Comparison of ENCODE assay signal across 8 cellular contexts in genomic region chr3:186209810-186210752, GRCh38.
DNase-seq lines count a peak whose midpoint lies in the region; ATAC-seq and TF ChIP-seq lines count a peak whose summit lies in the region.

No MANE protein-coding gene starts in this region.

- no TSS peak for BruUV-seq in Calu3 (replicated peaks; lab: Mats Ljungman, UMichigan)

- H3K27me3 ChIP-seq in WERI-Rb-1 (ENCODE audit: insufficient read depth, low read depth, severe bottlenecking) = no peaks in the 10 kb centered on the region

- no peaks in the 10 kb centered on the region for H3K9me3 Mint-ChIP-seq in Calu3 (ENCODE audit: low read depth, unreplicated experiment)

- intact Hi-C loops in Right ventricle myocardium inferior (cut with DNase I) = no loop called here
- intact Hi-C loops in Calu3 (cut with micrococcal nuclease; ENCODE audit: unreplicated experiment) = no loop called here

- no peaks in the 10 kb centered on the region for H3K36me3 ChIP-seq in WERI-Rb-1

- peaks cover 12% of the 10 kb centered on the region for H3K27me3 Mint-ChIP-seq in Calu3 (ENCODE audit: unreplicated experiment)

- CTCF ChIA-PET in Calu3 (lab: Charles Lee) = interaction anchor here (0.6 kb wide), 1 partner anchor 207 kb away, joined by 3 read pairs; no protein-coding TSS in a partner anchor

- H3K4me3 ChIP-seq in WERI-Rb-1 (ENCODE audit: low read depth, low read length) = no peak overlapping the region

- H3K4me1 Mint-ChIP-seq in Calu3 (ENCODE audit: low read depth, unreplicated experiment) = no peaks in the 10 kb centered on the region

- TF ChIP-seq CTCF in WERI-Rb-1 (IDR thresholded peaks at IDR 0.05; ENCODE audit: low read depth, low read length) = no peak
- no peak for TF ChIP-seq CTCF in Calu3 (IDR thresholded peaks at IDR 0.05; ENCODE audit: unreplicated experiment)

- ATAC-seq in GM18907 (IDR thresholded peaks at IDR 0.05; ENCODE audit: unreplicated experiment) (peak; percentile 61), Right ventricle myocardium inferior (peak; percentile 86), HG02870 (IDR thresholded peaks at IDR 0.05; ENCODE audit: unreplicated experiment) (no peak)

- DNase-seq in MV-4-11 (lab: John Stamatoyannopoulos, UW) (peak; percentile 94), WERI-Rb-1 (peak; percentile 10), Right ventricle myocardium inferior (ENCODE audit: missing footprints) (peak; percentile 80), putamen (ENCODE audit: low spot score) (peak; percentile 97), Calu3 (no peak)
- no peak for DNase-seq in stimulated activated CD8-positive, alpha-beta memory T cell treated with anti-CD3 and anti-CD28 coated beads, Interleukin-4, amount 100 ng/mL, for 48 hours

- H3K27ac Mint-ChIP-seq in Calu3 (ENCODE audit: unreplicated experiment) = no peak overlapping the region

- no peak overlapping the region for H3K27ac ChIP-seq in WERI-Rb-1

- H3K9me3 ChIP-seq in WERI-Rb-1 (ENCODE audit: severe bottlenecking) = no peaks in the 10 kb centered on the region

- no peaks in the 10 kb centered on the region for H3K36me3 Mint-ChIP-seq in Calu3 (ENCODE audit: insufficient read depth, unreplicated experiment)

- no peak overlapping the region for H3K4me3 Mint-ChIP-seq in Calu3 (ENCODE audit: low read depth, unreplicated experiment)

Comparison
In these comparisons a context has a peak if more than half of its experiments do, and no peak if none do; other contexts are left out.
1. DNase-seq: peak in MV-4-11 (single experiment), WERI-Rb-1 (single experiment), Right ventricle myocardium inferior (single experiment) and putamen (single experiment); none in stimulated activated CD8-positive, alpha-beta memory T cell treated with anti-CD3 and anti-CD28 coated beads, Interleukin-4, amount 100 ng/mL, for 48 hours (single experiment) and Calu3 (single experiment).